In the genomic region with DNA sequence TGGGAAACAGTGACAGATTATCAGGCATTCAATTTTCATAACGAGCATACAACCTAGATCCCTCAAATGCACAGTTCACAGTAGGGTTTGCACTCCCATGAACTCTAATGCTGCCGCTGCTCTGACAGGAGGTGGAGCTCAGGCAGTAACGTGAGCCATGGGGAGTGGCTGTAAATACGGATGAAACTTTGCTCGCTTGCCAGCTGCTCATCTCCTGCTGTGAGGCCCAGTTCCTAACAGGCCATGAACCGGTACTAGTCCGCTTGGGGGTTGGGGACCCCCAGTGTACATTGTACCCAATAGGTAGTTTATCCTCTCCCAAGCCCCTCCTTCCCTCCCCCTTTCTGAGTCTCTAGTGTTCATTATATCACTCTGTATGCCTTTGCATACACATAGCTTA, we compare ENCODE assay signal across 12 cellular contexts.
A peak's percentile ranks its signal among the peaks of the same experiment; 100 is the strongest.
DNase-seq lines count a peak whose midpoint lies in the region; ATAC-seq and TF ChIP-seq lines count a peak whose summit lies in the region.
"Had no signal": no experiment of that assay in that cellular context is flagged by ENCODE, and none has a peak within 500 bp of the region (broad histone marks: within the 10 kb centered on the region; RNA-seq: fewer than 3 reads in every experiment).

No MANE protein-coding gene starts in this region.

- peak; percentile 91 for DNase-seq in NCI-H1092 treated with DMSO at 0.1 percent for 48 hours (lab: John Stamatoyannopoulos, UW)
- DNase-seq in NCI-H526 treated with DMSO at 0.1 percent for 48 hours (lab: John Stamatoyannopoulos, UW): peak; percentile 53
- DNase-seq in hepatocyte (ENCODE audit: low spot score): peak; percentile 50
- peak; percentile 76 for DNase-seq in retina
- no peak for DNase-seq in germinal center (ENCODE audit: low spot score)
- DNase-seq: activated T-cell treated with anti-CD3 and anti-CD28 coated beads, Interleukin-2, amount 50 U/mL, for 1 hour; left ventricle myocardium superior; PC-9; tibial artery had no signal

- H3K27me3 ChIP-seq in hepatocyte: no peaks in the 10 kb centered on the region
- H3K27me3 ChIP-seq: tibial artery had no signal

- no peaks in the 10 kb centered on the region for H3K9me3 ChIP-seq in hepatocyte (ENCODE audit: low read depth)
- H3K9me3 ChIP-seq: tibial artery had no signal

- no peak for TF ChIP-seq CTCF in hepatocyte (IDR thresholded peaks at IDR 0.05; ENCODE audit: poor library complexity)

- ATAC-seq in GM18870 (IDR thresholded peaks at IDR 0.05; ENCODE audit: unreplicated experiment) (no peak), GM18517 (IDR thresholded peaks at IDR 0.05; ENCODE audit: unreplicated experiment) (no peak)
- ATAC-seq: left ventricle myocardium superior had no signal

- H3K9me2 ChIP-seq in hepatocyte (replicated peaks; ENCODE audit: insufficient read depth): no peaks in the 10 kb centered on the region

- no peak overlapping the region for H3K27ac ChIP-seq in hepatocyte
- H3K27ac ChIP-seq: KMS-11, PC-9, tibial artery had no signal

- no peak overlapping the region for H3K4me3 ChIP-seq in hepatocyte
- H3K4me3 ChIP-seq: PC-9, tibial artery had no signal

- no peaks in the 10 kb centered on the region for H3K36me3 ChIP-seq in hepatocyte (replicated peaks; ENCODE audit: insufficient read depth, low read depth)
- H3K36me3 ChIP-seq: tibial artery had no signal

- H2AFZ ChIP-seq in hepatocyte: no peak overlapping the region
- H2AFZ ChIP-seq: PC-9 had no signal

- 26% methylated on average over 7 of the region's 7 CpGs for WGBS in hepatocyte (ENCODE audit: low lambda C conversion rate, missing lambda C conversion rate)

- no peaks in the 10 kb centered on the region for H3K79me2 ChIP-seq in hepatocyte

- peak overlapping the region; percentile 43 for H3K4me2 ChIP-seq in hepatocyte
- H3K4me2 ChIP-seq: KMS-11, PC-9 had no signal

- H3K4me1 ChIP-seq in hepatocyte (ENCODE audit: insufficient read depth): no peaks in the 10 kb centered on the region
- H3K4me1 ChIP-seq: tibial artery had no signal

- no peaks in the 10 kb centered on the region for H4K20me1 ChIP-seq in hepatocyte (ENCODE audit: insufficient read depth, poor library complexity, severe bottlenecking)
